ENCODE assay signal across 13 cellular contexts in genomic region chr13:68727788-68728187, GRCh38.
"Had no signal": no experiment of that assay in that cellular context is flagged by ENCODE, and none has a peak within 500 bp of the region (broad histone marks: within the 10 kb centered on the region; RNA-seq: fewer than 3 reads in every experiment).

No MANE protein-coding gene starts in this region.

- FAIRE-seq: urothelium cell line had no signal

- ATAC-seq: activated CD4-positive, CD25-positive, alpha-beta regulatory T cell treated with anti-CD3 and anti-CD28 coated beads, Interleukin-2, amount 50 U/mL, for 24 hours; left ventricle myocardium superior; natural killer cell; stimulated activated effector memory CD8-positive, alpha-beta T cell treated with anti-CD3 and anti-CD28 coated beads, Interleukin-12 subunit alpha, Interleukin-12 subunit beta, amount 100 ng/mL, for 72 hours had no signal

- DNase-seq: activated CD4-positive, alpha-beta T cell treated with anti-CD3 and anti-CD28 coated beads, Interleukin-2, amount 50 U/mL, for 1 hour; activated CD8-positive, alpha-beta memory T cell treated with anti-CD3 and anti-CD28 coated beads for 24 hours; activated naive CD8-positive, alpha-beta T cell treated with anti-CD3 and anti-CD28 coated beads for 36 hours; brain microvascular endothelial cell; effector memory CD4-positive, alpha-beta T cell; glutamatergic neuron; left ventricle myocardium superior; mesenchymal stem cell; natural killer cell; thyroid gland had no signal
